ENCODE assay signal across 1 cellular context in genomic region chr7:33128990-33129805, GRCh38.
TF ChIP-seq lines count a peak whose summit lies in the region.

Gene BBS9 (plus strand): TSS chr7:33129564. CDS start chr7:33146253, 16,689 bp downstream.

TF ChIP-seq in HEK293, 187 proteins besides CTCF, POLR2A, EP300 and RAD21 (continued from another document and continues in another):
- TF ChIP-seq REST (tag by site-specific recombination; IDR thresholded peaks at IDR 0.05) = peak; percentile 10; the same call in 1 of the 2 replicates
- TF ChIP-seq ZNF473 (tag by site-specific recombination; IDR thresholded peaks at IDR 0.05) = no peak
- no peak for TF ChIP-seq ZBTB6 (tag by site-specific recombination; IDR thresholded peaks at IDR 0.05)
- no peak for TF ChIP-seq MYNN (tag by site-specific recombination; IDR thresholded peaks at IDR 0.05; ENCODE audit: borderline replicate concordance)
- TF ChIP-seq ZNF366 (tag by site-specific recombination; conservative IDR thresholded peaks at IDR 0.05) = 0 out of 2 replicates have a peak, but pooled peaks have one; percentile 2
- TF ChIP-seq KLF8 (tag by site-specific recombination; IDR thresholded peaks at IDR 0.05) = peak; percentile 74
- TF ChIP-seq, protein P1, sequence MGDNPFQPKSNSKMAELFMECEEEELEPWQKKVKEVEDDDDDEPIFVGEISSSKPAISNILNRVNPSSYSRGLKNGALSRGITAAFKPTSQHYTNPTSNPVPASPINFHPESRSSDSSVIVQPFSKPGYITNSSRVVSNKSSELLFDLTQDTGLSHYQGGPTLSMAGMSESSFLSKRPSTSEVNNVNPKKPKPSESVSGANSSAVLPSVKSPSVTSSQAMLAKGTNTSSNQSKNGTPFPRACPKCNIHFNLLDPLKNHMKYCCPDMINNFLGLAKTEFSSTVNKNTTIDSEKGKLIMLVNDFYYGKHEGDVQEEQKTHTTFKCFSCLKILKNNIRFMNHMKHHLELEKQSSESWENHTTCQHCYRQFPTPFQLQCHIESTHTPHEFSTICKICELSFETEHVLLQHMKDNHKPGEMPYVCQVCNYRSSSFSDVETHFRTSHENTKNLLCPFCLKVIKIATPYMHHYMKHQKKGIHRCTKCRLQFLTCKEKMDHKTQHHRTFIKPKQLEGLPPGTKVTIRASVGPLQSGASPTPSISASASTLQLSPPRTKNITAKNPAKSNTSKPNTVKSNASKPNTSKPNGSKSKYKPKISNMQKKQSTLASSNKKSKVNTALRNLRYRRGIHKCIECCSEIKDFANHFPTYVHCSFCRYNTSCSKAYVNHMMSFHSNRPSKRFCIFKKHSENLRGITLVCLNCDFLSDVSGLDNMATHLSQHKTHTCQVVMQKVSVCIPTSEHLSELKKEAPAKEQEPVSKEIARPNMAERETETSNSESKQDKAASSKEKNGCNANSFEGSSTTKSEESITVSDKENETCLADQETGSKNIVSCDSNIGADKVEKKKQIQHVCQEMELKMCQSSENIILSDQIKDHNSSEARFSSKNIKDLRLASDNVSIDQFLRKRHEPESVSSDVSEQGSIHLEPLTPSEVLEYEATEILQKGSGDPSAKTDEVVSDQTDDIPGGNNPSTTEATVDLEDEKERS (tag by site-specific recombination; IDR thresholded peaks at IDR 0.05) = no peak
- peak; percentile 88 for TF ChIP-seq PRDM4 (tag by site-specific recombination; IDR thresholded peaks at IDR 0.05)
- TF ChIP-seq BCL11A (tag by site-specific recombination; IDR thresholded peaks at IDR 0.05; ENCODE audit: low read depth) = no peak
- 0 out of 2 replicates have a peak, but pooled peaks have one; percentile 8 for TF ChIP-seq ZNF324 (tag by site-specific recombination; IDR thresholded peaks at IDR 0.05)
- TF ChIP-seq HOXC10 (CRISPR knock-in tag; IDR thresholded peaks at IDR 0.05) = no peak
- peak; percentile 71; the same call in 1 of the 2 replicates for TF ChIP-seq ZNF335 (tag by site-specific recombination; conservative IDR thresholded peaks at IDR 0.05)
- TF ChIP-seq ZNF132 (tag by site-specific recombination; IDR thresholded peaks at IDR 0.05; ENCODE audit: borderline replicate concordance) = no peak
- TF ChIP-seq, protein P2, sequence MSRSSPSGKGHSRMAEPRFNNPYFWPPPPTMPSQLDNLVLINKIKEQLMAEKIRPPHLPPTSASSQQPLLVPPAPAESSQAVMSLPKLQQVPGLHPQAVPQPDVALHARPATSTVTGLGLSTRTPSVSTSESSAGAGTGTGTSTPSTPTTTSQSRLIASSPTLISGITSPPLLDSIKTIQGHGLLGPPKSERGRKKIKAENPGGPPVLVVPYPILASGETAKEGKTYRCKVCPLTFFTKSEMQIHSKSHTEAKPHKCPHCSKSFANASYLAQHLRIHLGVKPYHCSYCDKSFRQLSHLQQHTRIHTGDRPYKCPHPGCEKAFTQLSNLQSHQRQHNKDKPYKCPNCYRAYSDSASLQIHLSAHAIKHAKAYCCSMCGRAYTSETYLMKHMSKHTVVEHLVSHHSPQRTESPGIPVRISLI (tag by site-specific recombination; IDR thresholded peaks at IDR 0.05) = peak; percentile 92
- peak; percentile 38; the same call in 1 of the 2 replicates for TF ChIP-seq ZNF629 (tag by site-specific recombination; IDR thresholded peaks at IDR 0.05)
- TF ChIP-seq ZNF423 (tag by site-specific recombination; IDR thresholded peaks at IDR 0.05) = no peak
- peak; percentile 86; the same call in 1 of the 2 replicates for TF ChIP-seq ZNF777 (tag by site-specific recombination; IDR thresholded peaks at IDR 0.05; ENCODE audit: borderline replicate concordance)
- peak; percentile 87 for TF ChIP-seq SP2 (tag by site-specific recombination; IDR thresholded peaks at IDR 0.05)
- TF ChIP-seq KLF1 (tag by site-specific recombination; IDR thresholded peaks at IDR 0.05) = peak; percentile 42; the same call in 1 of the 2 replicates
- no peak for TF ChIP-seq ZNF785 (tag by site-specific recombination; IDR thresholded peaks at IDR 0.05)
- peak; percentile 48; the same call in 1 of the 2 replicates for TF ChIP-seq ZNF660 (tag by site-specific recombination; IDR thresholded peaks at IDR 0.05)
- TF ChIP-seq PRDM1 (tag by site-specific recombination; IDR thresholded peaks at IDR 0.05) = peak; percentile 56; the same call in 1 of the 2 replicates
- TF ChIP-seq SCRT2 (tag by site-specific recombination; IDR thresholded peaks at IDR 0.05) = no peak
- no peak for TF ChIP-seq ZNF404 (tag by site-specific recombination; IDR thresholded peaks at IDR 0.05)
- TF ChIP-seq ZNF433 (tag by site-specific recombination; IDR thresholded peaks at IDR 0.05; ENCODE audit: low read depth) = no peak
- TF ChIP-seq KLF10 (tag by site-specific recombination; IDR thresholded peaks at IDR 0.05) = no peak
- TF ChIP-seq, protein P3, sequence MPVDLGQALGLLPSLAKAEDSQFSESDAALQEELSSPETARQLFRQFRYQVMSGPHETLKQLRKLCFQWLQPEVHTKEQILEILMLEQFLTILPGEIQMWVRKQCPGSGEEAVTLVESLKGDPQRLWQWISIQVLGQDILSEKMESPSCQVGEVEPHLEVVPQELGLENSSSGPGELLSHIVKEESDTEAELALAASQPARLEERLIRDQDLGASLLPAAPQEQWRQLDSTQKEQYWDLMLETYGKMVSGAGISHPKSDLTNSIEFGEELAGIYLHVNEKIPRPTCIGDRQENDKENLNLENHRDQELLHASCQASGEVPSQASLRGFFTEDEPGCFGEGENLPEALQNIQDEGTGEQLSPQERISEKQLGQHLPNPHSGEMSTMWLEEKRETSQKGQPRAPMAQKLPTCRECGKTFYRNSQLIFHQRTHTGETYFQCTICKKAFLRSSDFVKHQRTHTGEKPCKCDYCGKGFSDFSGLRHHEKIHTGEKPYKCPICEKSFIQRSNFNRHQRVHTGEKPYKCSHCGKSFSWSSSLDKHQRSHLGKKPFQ (tag by site-specific recombination; IDR thresholded peaks at IDR 0.05) = no peak
- peak; percentile 26; the same call in 1 of the 2 replicates for TF ChIP-seq ZNF692 (tag by site-specific recombination; IDR thresholded peaks at IDR 0.05)
- TF ChIP-seq, protein P4, sequence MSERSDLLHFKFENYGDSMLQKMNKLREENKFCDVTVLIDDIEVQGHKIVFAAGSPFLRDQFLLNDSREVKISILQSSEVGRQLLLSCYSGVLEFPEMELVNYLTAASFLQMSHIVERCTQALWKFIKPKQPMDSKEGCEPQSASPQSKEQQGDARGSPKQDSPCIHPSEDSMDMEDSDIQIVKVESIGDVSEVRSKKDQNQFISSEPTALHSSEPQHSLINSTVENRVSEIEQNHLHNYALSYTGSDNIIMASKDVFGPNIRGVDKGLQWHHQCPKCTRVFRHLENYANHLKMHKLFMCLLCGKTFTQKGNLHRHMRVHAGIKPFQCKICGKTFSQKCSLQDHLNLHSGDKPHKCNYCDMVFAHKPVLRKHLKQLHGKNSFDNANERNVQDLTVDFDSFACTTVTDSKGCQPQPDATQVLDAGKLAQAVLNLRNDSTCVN (tag by site-specific recombination; optimal IDR thresholded peaks at IDR 0.05) = peak; percentile 84
- peak; percentile 32; the same call in 1 of the 2 replicates for TF ChIP-seq OSR2 (tag by site-specific recombination; IDR thresholded peaks at IDR 0.05)
- TF ChIP-seq PBX3 (CRISPR knock-in tag; IDR thresholded peaks at IDR 0.05) = 0 out of 2 replicates have a peak, but pooled peaks have one; percentile 25
- no peak for TF ChIP-seq ZNF670 (tag by site-specific recombination; IDR thresholded peaks at IDR 0.05; ENCODE audit: low read depth)
- no peak for TF ChIP-seq ZBTB48 (tag by site-specific recombination; IDR thresholded peaks at IDR 0.05)
- TF ChIP-seq HOXA7 (CRISPR knock-in tag; IDR thresholded peaks at IDR 0.05; ENCODE audit: borderline replicate concordance) = no peak
- no peak for TF ChIP-seq BCL6B (tag by site-specific recombination; IDR thresholded peaks at IDR 0.05)
